In the genomic region with DNA sequence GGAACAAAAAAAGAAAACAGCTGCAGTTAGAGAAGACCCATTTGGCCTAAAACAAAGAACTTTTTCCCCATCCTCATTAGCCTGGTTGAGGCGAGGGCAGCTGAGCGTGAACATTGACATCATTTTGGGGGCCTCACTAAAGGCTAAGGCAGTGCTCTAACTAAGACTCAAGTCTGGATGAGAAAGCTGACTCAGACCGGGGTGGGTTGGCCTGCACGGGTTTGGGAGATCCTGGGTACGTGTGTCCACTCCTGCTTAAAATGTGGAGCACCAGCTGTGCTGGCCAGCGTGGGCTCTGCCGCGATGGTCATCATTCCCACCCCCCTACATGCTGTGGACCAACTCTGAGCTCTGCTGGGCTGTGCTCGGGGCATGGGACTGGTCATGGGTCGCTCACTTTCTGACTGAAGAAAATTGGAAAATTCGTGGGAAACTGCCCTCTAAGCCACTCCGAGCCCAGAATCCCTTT, we compare ENCODE assay signal across 20 cellular contexts.
"Had no signal": no experiment of that assay in that cellular context is flagged by ENCODE, and none has a peak within 500 bp of the region (broad histone marks: within the 10 kb centered on the region; RNA-seq: fewer than 3 reads in every experiment).

No MANE protein-coding gene starts in this region.

- H3K27ac ChIP-seq: coronary artery, gastroesophageal sphincter, neutrophil, parathyroid adenoma, skin epidermis, thoracic aorta, upper lobe of right lung had no signal

- H3K27me3 ChIP-seq: gastroesophageal sphincter, neutrophil, upper lobe of right lung had no signal

- H3K4me1 ChIP-seq: gastroesophageal sphincter, parathyroid adenoma had no signal

- ATAC-seq: gastroesophageal sphincter; left ventricle myocardium superior; natural killer cell treated with Interleukin-12 subunit alpha and Interleukin-12 subunit beta and Interleukin-15 and Interleukin-18, amount 100 ng/mL, for 72 hours; right cardiac atrium; stimulated activated memory B cell treated with anti-CD40 and anti-IgM and Interleukin-4, amounts not matched to agents 10 μg/mL and 1 μg/mL and 100 μg/mL, for 72 hours; upper lobe of right lung had no signal

- H3K4me3 ChIP-seq: coronary artery, gastroesophageal sphincter, skin epidermis, thoracic aorta, upper lobe of right lung had no signal

- H3K9me3 ChIP-seq: gastroesophageal sphincter, neutrophil, thoracic aorta, upper lobe of right lung had no signal

- DNase-seq: activated effector memory CD4-positive, alpha-beta T cell treated with anti-CD3 and anti-CD28 coated beads, Interleukin-2, amount 50 U/mL, for 16 hours; activated naive CD4-positive, alpha-beta T cell treated with anti-CD3 and anti-CD28 coated beads, Interleukin-2, amount 10 ng/mL, durations not matched to agents 7 days and 5 days; activated T-cell treated with anti-CD3 and anti-CD28 coated beads, Interleukin-2, amount 50 U/mL, for 72 hours; amygdala; cerebellar nuclear complex; hypothalamus; left ventricle myocardium superior; right cardiac atrium; stimulated activated CD4-positive, alpha-beta T cell treated with anti-CD3 and anti-CD28 coated beads, Interleukin-1b, Interleukin-23, amount 100 ng/mL, for 48 hours; T-helper 9 cell; upper lobe of right lung had no signal

- H3K36me3 ChIP-seq: gastroesophageal sphincter, neutrophil, thoracic aorta had no signal

- H3K9ac ChIP-seq: parathyroid adenoma had no signal

- H3K79me2 ChIP-seq: parathyroid adenoma had no signal

- FAIRE-seq: bronchial epithelial cell had no signal

- H2AFZ ChIP-seq: parathyroid adenoma had no signal
